Comparison of ENCODE assay signal across 1 cellular context in genomic region chr6:42390228-42390934, GRCh38.
TF ChIP-seq lines count a peak whose summit lies in the region.

No MANE protein-coding gene starts in this region.

TF ChIP-seq in GM12878, 131 proteins besides CTCF, POLR2A, EP300 and RAD21 (continued from another document and continues in another):
- TF ChIP-seq MLLT1 (IDR thresholded peaks at IDR 0.05) (0 out of 2 replicates have a peak, but pooled peaks have one; percentile 13), KAT2A (conservative IDR thresholded peaks at IDR 0.05; ENCODE audit: control insufficient read depth, low read depth, low read length) (no peak), SUZ12 (IDR thresholded peaks at IDR 0.05; ENCODE audit: unreplicated experiment) (no peak), NKRF (conservative IDR thresholded peaks at IDR 0.05) (no peak), FOXM1 (IDR thresholded peaks at IDR 0.05; ENCODE audit: low read depth, low read length) (peak; percentile 52; the same call in 1 of the 2 replicates), IKZF1 (conservative IDR thresholded peaks at IDR 0.05) (peak; percentile 46), ZNF687 (IDR thresholded peaks at IDR 0.05) (peak; percentile 11; the same call in 1 of the 2 replicates), E2F4 (IDR thresholded peaks at IDR 0.05; ENCODE audit: low read depth, low read length) (no peak), JUNB (IDR thresholded peaks at IDR 0.05) (no peak), ZNF592 (IDR thresholded peaks at IDR 0.05) (no peak), SMC3 (IDR thresholded peaks at IDR 0.05; ENCODE audit: borderline replicate concordance, low read length) (peak; percentile 8; the same call in 1 of the 2 replicates), ZBTB33 (IDR thresholded peaks at IDR 0.05) (no peak), CBFB (IDR thresholded peaks at IDR 0.05; ENCODE audit: low read depth) (no peak), CUX1 (IDR thresholded peaks at IDR 0.05; ENCODE audit: insufficient replicate concordance, low read depth, low read length) (no peak), ATF7 (IDR thresholded peaks at IDR 0.05; ENCODE audit: low read depth) (peak; percentile 36; the same call in 1 of the 2 replicates), EZH2 (IDR thresholded peaks at IDR 0.05; ENCODE audit: borderline replicate concordance, control insufficient read depth, low read depth, low read length) (no peak), MTA2 (IDR thresholded peaks at IDR 0.05; ENCODE audit: low read depth) (no peak), PML (IDR thresholded peaks at IDR 0.05; ENCODE audit: low read length) (peak; percentile 50; the same call in 1 of the 2 replicates), ELK1 (IDR thresholded peaks at IDR 0.05; ENCODE audit: low read depth, low read length) (no peak), BHLHE40 (IDR thresholded peaks at IDR 0.05; ENCODE audit: borderline replicate concordance in 1 of 2, low read depth in 2 of 2, low read length in 1 of 2) (0 out of 4 replicates have a peak, but pooled peaks of 1 of the 2 experiments have one; percentile 5), KLF5 (IDR thresholded peaks at IDR 0.05; ENCODE audit: partially characterized antibody) (peak; percentile 35), CREM (IDR thresholded peaks at IDR 0.05; ENCODE audit: low read depth) (no peak), PBX3 (IDR thresholded peaks at IDR 0.05; ENCODE audit: insufficient replicate concordance, low read depth, low read length) (no peak), NR2C2 (IDR thresholded peaks at IDR 0.05; ENCODE audit: borderline replicate concordance, control insufficient read depth, insufficient read length, low read depth) (no peak)
